In the genomic region with DNA sequence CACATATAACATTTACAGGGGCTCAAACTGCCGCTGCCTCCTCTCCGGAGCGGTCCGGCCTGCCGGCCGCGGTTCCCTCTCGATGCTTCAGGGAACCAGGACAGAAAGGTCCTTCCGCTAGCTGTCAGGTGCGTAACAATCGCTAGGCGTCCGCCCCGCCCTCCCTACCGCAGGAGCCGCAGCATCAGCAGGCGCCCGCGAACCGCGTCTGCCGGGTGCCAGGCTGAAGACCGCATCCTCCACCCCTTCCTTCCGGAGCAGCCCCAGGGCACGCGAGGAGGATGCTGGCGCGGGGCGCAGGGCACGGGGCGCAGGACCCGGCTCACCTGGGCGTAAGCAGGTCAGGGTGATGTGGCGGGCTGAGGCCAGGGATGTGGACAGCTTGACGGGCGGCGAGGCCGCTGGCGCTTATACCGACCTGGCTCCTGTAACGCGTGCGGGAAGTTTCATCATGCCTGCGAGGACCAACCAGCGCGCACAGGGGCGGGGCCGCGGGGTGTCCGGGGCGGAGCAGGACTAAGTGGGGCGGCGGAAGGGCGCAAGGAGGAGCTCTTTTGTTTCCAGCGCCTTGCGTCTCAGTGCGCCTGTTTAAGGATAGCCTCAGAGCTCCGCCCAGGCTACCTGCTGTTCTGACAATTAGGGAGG, we compare ENCODE assay signal across 8 cellular contexts.
A peak's percentile ranks its signal among the peaks of the same experiment; 100 is the strongest.
DNase-seq lines count a peak whose midpoint lies in the region; ATAC-seq and TF ChIP-seq lines count a peak whose summit lies in the region.

A gene with protein sequence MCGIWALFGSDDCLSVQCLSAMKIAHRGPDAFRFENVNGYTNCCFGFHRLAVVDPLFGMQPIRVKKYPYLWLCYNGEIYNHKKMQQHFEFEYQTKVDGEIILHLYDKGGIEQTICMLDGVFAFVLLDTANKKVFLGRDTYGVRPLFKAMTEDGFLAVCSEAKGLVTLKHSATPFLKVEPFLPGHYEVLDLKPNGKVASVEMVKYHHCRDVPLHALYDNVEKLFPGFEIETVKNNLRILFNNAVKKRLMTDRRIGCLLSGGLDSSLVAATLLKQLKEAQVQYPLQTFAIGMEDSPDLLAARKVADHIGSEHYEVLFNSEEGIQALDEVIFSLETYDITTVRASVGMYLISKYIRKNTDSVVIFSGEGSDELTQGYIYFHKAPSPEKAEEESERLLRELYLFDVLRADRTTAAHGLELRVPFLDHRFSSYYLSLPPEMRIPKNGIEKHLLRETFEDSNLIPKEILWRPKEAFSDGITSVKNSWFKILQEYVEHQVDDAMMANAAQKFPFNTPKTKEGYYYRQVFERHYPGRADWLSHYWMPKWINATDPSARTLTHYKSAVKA (minus strand): TSS at position 384 of the 645 bp plus-strand sequence. CDS start 3,252 bp downstream, outside the sequence.

- TF ChIP-seq POLR2A in GM18951 (IDR thresholded peaks at IDR 0.05; ENCODE audit: extremely low read depth, insufficient read depth, insufficient read length), result peak; percentile 91

- in situ Hi-C loops in GM18951 (cut with MboI; ENCODE audit: low sequenced_read_pairs, unreplicated experiment), result no loop called here

- peak; percentile 93 for DNase-seq in AG08395 (ENCODE audit: low spot score)
- DNase-seq in NCI-H345 (lab: John Stamatoyannopoulos, UW), result peak; percentile 96
- DNase-seq in activated CD4-positive, CD25-positive, alpha-beta regulatory T cell treated with anti-CD3 and anti-CD28 coated beads, Interleukin-2, amount 50 U/mL, for 16 hours (ENCODE audit: low read depth, low spot score), result peak; percentile 72
- DNase-seq in central memory CD4-positive, alpha-beta T cell, result peak; percentile 85
- DNase-seq in iris pigment epithelial cell (ENCODE audit: low read depth), result peak; percentile 94
- DNase-seq in stimulated activated CD4-positive, alpha-beta T cell treated with anti-CD3 and anti-CD28 coated beads, Interleukin-12 subunit alpha, Interleukin-12 subunit beta, amount 100 ng/mL, for 24 hours (ENCODE audit: low read depth in 2 of 2), result peak; percentile 87 to 93

- ATAC-seq in HG03175 (IDR thresholded peaks at IDR 0.05; ENCODE audit: unreplicated experiment), result peak; percentile 99

Comparison
In these comparisons a context has a peak if more than half of its experiments do, and no peak if none do; other contexts are left out.
1. Peak in every context shown above with its lines: DNase-seq and ATAC-seq.